Comparison of ENCODE assay signal across 18 cellular contexts in genomic region chr4:170476351-170476750, GRCh38.
DNase-seq lines count a peak whose midpoint lies in the region; ATAC-seq, FAIRE-seq and TF ChIP-seq lines count a peak whose summit lies in the region.
"Had no signal": no experiment of that assay in that cellular context is flagged by ENCODE, and none has a peak within 500 bp of the region (broad histone marks: within the 10 kb centered on the region; RNA-seq: fewer than 3 reads in every experiment).

No MANE protein-coding gene starts in this region.

- H3K27ac ChIP-seq in mesenchymal stem cell (ENCODE audit: low read length, poor library complexity, severe bottlenecking) (no peak overlapping the region), tibial artery (no peak overlapping the region)
- H3K27ac ChIP-seq: HL-60, SK-N-MC had no signal

- H3K4me3 ChIP-seq in adipocyte (ENCODE audit: low read length): no peak overlapping the region
- no peak overlapping the region for H3K4me3 ChIP-seq in mesenchymal stem cell (ENCODE audit: insufficient read depth in 1 of 2, low read depth in 1 of 2, low read length in 2 of 2)
- H3K4me3 ChIP-seq in tibial artery: no peak overlapping the region
- H3K4me3 ChIP-seq: SK-N-MC had no signal

- H3K36me3 ChIP-seq in adipocyte (ENCODE audit: control insufficient read depth, insufficient read depth, low read length, severe bottlenecking): no peaks in the 10 kb centered on the region
- H3K36me3 ChIP-seq in mesenchymal stem cell (ENCODE audit: control insufficient read depth in 1 of 2, insufficient read depth in 2 of 2, low read depth in 1 of 2, low read length in 2 of 2): no peaks in the 10 kb centered on the region
- no peaks in the 10 kb centered on the region for H3K36me3 ChIP-seq in tibial artery

- no peak overlapping the region for H2BK15ac ChIP-seq in mesenchymal stem cell (ENCODE audit: low read depth, poor library complexity, severe bottlenecking)

- no peak overlapping the region for H3K4me2 ChIP-seq in mesenchymal stem cell (ENCODE audit: low read length, poor library complexity, severe bottlenecking)

- no peaks in the 10 kb centered on the region for H3K36me3 Mint-ChIP-seq in activated T-cell treated with anti-CD3 and anti-CD28 coated beads, Interleukin-2, amount 50 U/mL, for 24 hours (ENCODE audit: low read depth)

- WGBS in mesenchymal stem cell: 21% methylated on average over 2 of the region's 2 CpGs

- no peak overlapping the region for H3K4ac ChIP-seq in mesenchymal stem cell (ENCODE audit: low read depth in 1 of 2, low read length in 2 of 2)

- peak; percentile 28 for FAIRE-seq in HTR-8/SVneo (lab: Jason Lieb, UNC)
- FAIRE-seq: A204.1 had no signal

- no peak overlapping the region for H3K27ac Mint-ChIP-seq in activated T-cell treated with anti-CD3 and anti-CD28 coated beads, Interleukin-2, amount 50 U/mL, for 24 hours

- H3K4me3 Mint-ChIP-seq in activated T-cell treated with anti-CD3 and anti-CD28 coated beads, Interleukin-2, amount 50 U/mL, for 24 hours: no peak overlapping the region

- no peaks in the 10 kb centered on the region for H3K27me3 Mint-ChIP-seq in activated T-cell treated with anti-CD3 and anti-CD28 coated beads, Interleukin-2, amount 50 U/mL, for 24 hours

- H2BK5ac ChIP-seq in mesenchymal stem cell (ENCODE audit: low read depth, low read length, poor library complexity, severe bottlenecking): no peak overlapping the region

- H3K23ac ChIP-seq in mesenchymal stem cell (ENCODE audit: low read length in 2 of 2): no peak overlapping the region

- intact Hi-C loops in tibial artery (cut with DNase I; ENCODE audit: low total_unique reads): no loop called here

- TF ChIP-seq CTCF in tibial artery (IDR thresholded peaks at IDR 0.05): no peak

- H3K9me3 ChIP-seq in adipocyte (ENCODE audit: control insufficient read depth, low read length) (peaks cover under 1% of the 10 kb centered on the region), mesenchymal stem cell (ENCODE audit: control insufficient read depth, low read length) (peaks cover 10% of the 10 kb centered on the region), tibial artery (no peaks in the 10 kb centered on the region)

- no peak overlapping the region for H3K9ac ChIP-seq in adipocyte (ENCODE audit: low read length)
- H3K9ac ChIP-seq in mesenchymal stem cell (ENCODE audit: low read length): no peak overlapping the region

- peak overlapping the region; percentile 61 for H2AFZ ChIP-seq in mesenchymal stem cell (ENCODE audit: low read depth, low read length)

- H3K27me3 ChIP-seq in adipocyte (replicated peaks; ENCODE audit: control insufficient read depth, insufficient read depth, low read length) (no peaks in the 10 kb centered on the region), mesenchymal stem cell (ENCODE audit: control insufficient read depth in 1 of 2, insufficient read depth in 1 of 2, low read length in 2 of 2) (no peaks in the 10 kb centered on the region), tibial artery (no peaks in the 10 kb centered on the region)

- H4K91ac ChIP-seq in mesenchymal stem cell (ENCODE audit: low read length): no peak overlapping the region

- no peaks in the 10 kb centered on the region for H3K4me1 Mint-ChIP-seq in activated T-cell treated with anti-CD3 and anti-CD28 coated beads, Interleukin-2, amount 50 U/mL, for 24 hours (ENCODE audit: low read depth)

- DNase-seq in CMK (ENCODE audit: low read depth) (peak; percentile 15), HTR-8/SVneo (ENCODE audit: insufficient read length, low spot score) (no peak), adipocyte (ENCODE audit: low read depth) (peak; percentile 39), mesenchymal stem cell (peak; percentile 71), tibial artery (no peak)
- DNase-seq in activated T-cell treated with anti-CD3 and anti-CD28 coated beads, Interleukin-2, amount 50 U/mL, for 24 hours: no peak
- DNase-seq: C1 segment of cervical spinal cord, NCI-H1105, NCI-H1694, NCI-H2107, NCI-H748 treated with DMSO at 0.1 percent for 48 hours had no signal

- no peak overlapping the region for H2BK120ac ChIP-seq in mesenchymal stem cell (ENCODE audit: low read depth, low read length)

- no peaks in the 10 kb centered on the region for H3K4me1 ChIP-seq in adipocyte (ENCODE audit: control insufficient read depth, insufficient read depth, low read length)
- no peaks in the 10 kb centered on the region for H3K4me1 ChIP-seq in mesenchymal stem cell (ENCODE audit: control insufficient read depth, insufficient read depth, low read depth, low read length)
- H3K4me1 ChIP-seq in tibial artery: no peaks in the 10 kb centered on the region

- no peak overlapping the region for H2AK5ac ChIP-seq in mesenchymal stem cell (ENCODE audit: low read length, severe bottlenecking)

- no peak overlapping the region for H3K18ac ChIP-seq in mesenchymal stem cell (ENCODE audit: low read depth in 1 of 2, low read length in 2 of 2)

- peak overlapping the region in 1 of 2 experiments; percentile 42 for H2BK12ac ChIP-seq in mesenchymal stem cell (ENCODE audit: low read length in 2 of 2)

- ATAC-seq in GM19452 (IDR thresholded peaks at IDR 0.05; ENCODE audit: unreplicated experiment) (no peak), GM18858 (IDR thresholded peaks at IDR 0.05; ENCODE audit: unreplicated experiment) (no peak)
- ATAC-seq: HCT116, Panc1 had no signal

- no peak overlapping the region for H3K14ac ChIP-seq in mesenchymal stem cell (ENCODE audit: low read length in 2 of 2)

- no peaks in the 10 kb centered on the region for H3K79me1 ChIP-seq in mesenchymal stem cell (replicated peaks; ENCODE audit: low read length, poor library complexity, severe bottlenecking)

- H3K9me3 Mint-ChIP-seq in activated T-cell treated with anti-CD3 and anti-CD28 coated beads, Interleukin-2, amount 50 U/mL, for 24 hours: peaks cover 2% of the 10 kb centered on the region

- H4K8ac ChIP-seq in mesenchymal stem cell (ENCODE audit: low read length): no peak overlapping the region

Comparison
In these comparisons a context has a peak if more than half of its experiments do, and no peak if none do; other contexts are left out.
1. DNase-seq: peak in CMK (single experiment), adipocyte (single experiment) and mesenchymal stem cell (single experiment); none in HTR-8/SVneo (single experiment), tibial artery (0 of 2) and activated T-cell treated with anti-CD3 and anti-CD28 coated beads, Interleukin-2, amount 50 U/mL, for 24 hours (single experiment).